In the genomic region with DNA sequence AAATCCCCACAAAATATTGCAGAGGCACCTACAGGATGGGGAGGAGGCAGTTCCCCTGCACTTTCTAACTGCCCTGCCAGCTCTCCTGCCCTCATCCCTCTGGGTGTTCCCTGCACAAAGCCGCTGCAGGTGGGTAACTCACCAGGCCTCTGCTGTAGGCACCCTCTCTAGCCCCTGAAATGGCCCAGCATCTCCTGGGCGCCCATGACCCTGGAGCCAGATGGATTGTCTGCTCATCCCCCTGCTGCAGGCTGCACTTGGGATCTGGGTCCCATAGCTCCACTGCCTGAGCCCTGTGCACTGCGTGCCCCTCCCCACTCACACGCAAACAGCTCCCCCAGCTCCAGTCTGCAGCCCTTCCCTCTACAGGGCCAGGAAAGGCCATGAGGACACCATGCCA, we compare ENCODE assay signal across 20 cellular contexts.
"Had no signal": no experiment of that assay in that cellular context is flagged by ENCODE, and none has a peak within 500 bp of the region (broad histone marks: within the 10 kb centered on the region; RNA-seq: fewer than 3 reads in every experiment).

No MANE protein-coding gene starts in this region.

- H3K36me3 ChIP-seq: MG63, SJSA1 had no signal

- H3K27me3 ChIP-seq: MG63, SJSA1 had no signal

- H3K27ac ChIP-seq: SJSA1, SK-N-MC had no signal

- ATAC-seq: HepG2 had no signal

- FAIRE-seq: HepG2, RCC 7860 had no signal

- DNase-seq: IMR-90, Karpas-422, KG1, MG63, NCI-H1092, NCI-H1105 treated with DMSO at 0.1 percent for 48 hours, NCI-H1436, NCI-H187, NCI-H2029, NCI-H2081 treated with DMSO at 0.1 percent for 48 hours, NCI-H226, NCI-H510A, NCI-H774, Right ventricle myocardium superior, RPMI8226, SIG-M5 had no signal

- H3K4me3 ChIP-seq: MG63, SJSA1, SK-N-MC had no signal

- H3K9me3 ChIP-seq: MG63, SJSA1 had no signal
